In the genomic region with DNA sequence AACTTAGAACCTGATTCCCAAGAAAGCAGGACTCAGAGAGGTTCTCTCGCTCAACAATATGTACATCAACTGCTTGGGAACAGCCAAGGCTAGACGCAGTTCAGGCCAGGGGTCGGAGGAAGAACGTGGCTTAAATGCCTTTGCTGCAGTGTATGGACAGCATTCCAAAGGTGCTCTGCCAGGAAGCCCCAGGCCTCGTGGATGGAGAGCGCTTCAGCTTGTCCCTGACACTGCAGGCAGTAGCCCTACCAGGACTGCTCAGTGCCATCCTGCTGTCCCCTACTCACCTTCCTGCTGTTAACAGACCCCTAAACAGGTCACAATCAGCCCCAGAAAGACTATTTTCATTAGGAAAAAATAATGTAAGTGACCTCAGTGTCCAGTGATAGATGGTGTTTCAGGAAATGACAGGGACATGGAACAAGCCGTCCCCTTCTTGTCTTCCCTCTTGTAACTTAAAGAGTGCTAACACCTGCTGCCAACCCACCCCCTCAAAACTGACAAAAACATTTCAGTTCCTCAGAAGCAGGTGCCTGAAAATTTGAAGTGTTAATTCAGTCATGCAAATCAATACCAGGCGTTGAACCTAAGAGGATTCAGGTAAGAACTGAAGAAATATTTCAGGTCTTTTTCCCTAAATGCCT, we compare ENCODE assay signal across 10 cellular contexts. TPM values are rescaled to one million over a fixed set of nuclear protein-coding genes. Genes with fewer than 3 reads are reported as not detected.
DNase-seq lines count a peak whose midpoint lies in the region; ATAC-seq and TF ChIP-seq lines count a peak whose summit lies in the region.
"Had no signal": no experiment of that assay in that cellular context is flagged by ENCODE, and none has a peak within 500 bp of the region (broad histone marks: within the 10 kb centered on the region; RNA-seq: fewer than 3 reads in every experiment).

No MANE protein-coding gene starts in this region.

- H3K9me3 ChIP-seq in Karpas-422 (ENCODE audit: low read length), result no peaks in the 10 kb centered on the region

- ATAC-seq in GM19463 (IDR thresholded peaks at IDR 0.05; ENCODE audit: unreplicated experiment) (peak; percentile 40), HG03108 (IDR thresholded peaks at IDR 0.05; ENCODE audit: unreplicated experiment) (peak; percentile 44)

- peak overlapping the region; percentile 38 for H3K4me3 ChIP-seq in GM06990 (replicated peaks; ENCODE audit: low read depth, low read length)
- H3K4me3 ChIP-seq in Karpas-422 (ENCODE audit: low read length), result no peak overlapping the region

- no peak overlapping the region for H3K4me2 ChIP-seq in Karpas-422 (ENCODE audit: low read depth, low read length, poor library complexity, severe bottlenecking)

- no peak for TF ChIP-seq CTCF in GM06990 (IDR thresholded peaks at IDR 0.05; ENCODE audit: insufficient read depth, low read length, poor library complexity, severe bottlenecking)

- no peak overlapping the region for H3K9ac ChIP-seq in Karpas-422 (ENCODE audit: low read length)

- peak; percentile 74 for DNase-seq in GM06990 (ENCODE audit: extremely low read depth, insufficient read length)
- DNase-seq in germinal center (ENCODE audit: low spot score), result peak; percentile 15
- DNase-seq in Karpas-422, result no peak
- no peak for DNase-seq in amygdala (lab: John Stamatoyannopoulos, UW)
- DNase-seq in COR-L47 (lab: John Stamatoyannopoulos, UW), result no peak
- no peak for DNase-seq in globus pallidus (ENCODE audit: low spot score)
- DNase-seq: CD4-positive, CD25-positive, alpha-beta regulatory T cell; cerebellar nuclear complex had no signal

- H4K20me1 ChIP-seq in Karpas-422 (ENCODE audit: insufficient read depth, low read depth, low read length), result no peaks in the 10 kb centered on the region

- no peaks in the 10 kb centered on the region for H3K9me2 ChIP-seq in Karpas-422 (replicated peaks; ENCODE audit: insufficient read depth, low read length)

- no peaks in the 10 kb centered on the region for H3K79me2 ChIP-seq in Karpas-422 (ENCODE audit: low read length)

- H2AFZ ChIP-seq in Karpas-422 (ENCODE audit: low read length), result no peak overlapping the region

- H3K27ac ChIP-seq in Karpas-422 (ENCODE audit: low read length), result no peak overlapping the region

- H3K4me1 ChIP-seq in Karpas-422 (ENCODE audit: low read length), result no peaks in the 10 kb centered on the region

- H3K36me3 ChIP-seq in GM06990 (ENCODE audit: control insufficient read depth, insufficient read depth, low read length) (peaks cover 7% of the 10 kb centered on the region), Karpas-422 (ENCODE audit: insufficient read depth, low read length) (no peaks in the 10 kb centered on the region)

- H3K27me3 ChIP-seq in GM06990 (replicated peaks; ENCODE audit: control insufficient read depth, insufficient read depth, low read length), result no peaks in the 10 kb centered on the region
- H3K27me3 ChIP-seq in Karpas-422 (ENCODE audit: low read length), result no peaks in the 10 kb centered on the region

RNA-seq across cellular contexts. Expression of a gene that starts 16.5 kb away (rescaled TPM):
- total RNA-seq in Karpas-422 (2014; rRNA removed; shearing (Covaris generic); ENCODE audit: low replicate concordance), result not detected in 2 replicates

Comparison
In these comparisons a context has a peak if more than half of its experiments do, and no peak if none do; other contexts are left out.
1. DNase-seq: peak in GM06990 (single experiment) and germinal center (single experiment); none in Karpas-422 (single experiment), amygdala (0 of 56), COR-L47 (single experiment) and globus pallidus (single experiment).